ENCODE assay signal across 35 cellular contexts in genomic region chr1:218502383-218502782, GRCh38.
"Had no signal": no experiment of that assay in that cellular context is flagged by ENCODE, and none has a peak within 500 bp of the region (broad histone marks: within the 10 kb centered on the region; RNA-seq: fewer than 3 reads in every experiment).

No MANE protein-coding gene starts in this region.

- H3K36me3 ChIP-seq: MG63 had no signal

- H3K4me3 ChIP-seq: MG63 had no signal

- H3K9ac ChIP-seq: KMS-11 had no signal

- H3K4me2 ChIP-seq: KMS-11 had no signal

- DNase-seq: Karpas-422, Kasumi-1, KBM-7, KG1, MG63, MM.1S, MV-4-11, NCI-H1048, NCI-H1092, NCI-H1092 treated with DMSO at 0.1 percent for 48 hours, NCI-H1105, NCI-H1105 treated with DMSO at 0.1 percent for 48 hours, NCI-H1436, NCI-H1436 treated with DMSO at 0.1 percent for 48 hours, NCI-H146, NCI-H1694, NCI-H1694 treated with DMSO at 0.1 percent for 48 hours, NCI-H187, NCI-H187 treated with DMSO at 0.1 percent for 48 hours, NCI-H1930, NCI-H2029, NCI-H2029 treated with DMSO at 0.1 percent for 48 hours, NCI-H2081, NCI-H2081 treated with DMSO at 0.1 percent for 48 hours, NCI-H2107, NCI-H2171, NCI-H2171 treated with DMSO at 0.1 percent for 48 hours, NCI-H2227 treated with DMSO at 0.1 percent for 48 hours, NCI-H226, NCI-H345, NCI-H446, NCI-H446 treated with DMSO at 0.1 percent for 48 hours, NCI-H510A, NCI-H510A treated with DMSO at 0.1 percent for 48 hours had no signal

- H3K27me3 ChIP-seq: MG63 had no signal

- H3K27ac ChIP-seq: KMS-11 had no signal
